16 cellular contexts compared by ENCODE assay signal in the genomic region with DNA sequence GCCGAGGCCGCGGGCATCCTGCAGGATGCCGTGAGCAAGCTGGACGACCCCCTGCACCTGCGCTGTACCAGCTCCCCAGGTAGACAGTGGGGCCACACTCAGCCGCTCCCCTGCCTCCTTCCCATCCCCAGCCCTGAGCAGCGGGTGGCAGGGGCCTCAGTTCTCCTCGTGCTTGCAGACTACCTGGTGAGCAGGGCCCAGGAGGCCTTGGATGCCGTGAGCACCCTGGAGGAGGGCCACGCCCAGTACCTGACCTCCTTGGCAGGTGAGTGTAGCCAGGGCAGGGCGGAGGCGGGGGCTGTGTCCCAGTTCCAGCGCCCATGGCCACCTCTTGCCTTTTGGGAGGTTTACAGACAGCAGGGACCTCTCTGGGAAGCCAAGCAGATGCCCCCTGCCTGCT.
"Had no signal": no experiment of that assay in that cellular context is flagged by ENCODE, and none has a peak within 500 bp of the region (broad histone marks: within the 10 kb centered on the region; RNA-seq: fewer than 3 reads in every experiment).

No MANE protein-coding gene starts in this region.

- H3K4me3 ChIP-seq: colonic mucosa, heart left ventricle, smooth muscle cell, thyroid gland had no signal

- H3K36me3 ChIP-seq: colonic mucosa had no signal

- H3K4me1 Mint-ChIP-seq: activated T-helper 17 cell treated with anti-CD3 and anti-CD28 coated beads, Interleukin-2, amount 50 U/mL, for 72 hours had no signal

- H3K27ac ChIP-seq: colonic mucosa, heart left ventricle, thyroid gland had no signal

- H3K27ac Mint-ChIP-seq: activated naive CD4-positive, alpha-beta T cell treated with anti-CD3 and anti-CD28 coated beads, Interleukin-2, amount 50 U/mL, for 72 hours; activated T-helper 17 cell treated with anti-CD3 and anti-CD28 coated beads, Interleukin-2, amount 50 U/mL, for 72 hours; nephron had no signal

- DNase-seq: activated CD4-positive, alpha-beta T cell treated with anti-CD3 and anti-CD28 coated beads for 1 hour; activated T-cell treated with anti-CD3 and anti-CD28 coated beads, Interleukin-2, amount 50 U/mL, for 1 hour; colonic mucosa; nucleus accumbens; stimulated activated CD4-positive, alpha-beta T cell treated with anti-CD3 and anti-CD28 coated beads, Interleukin-4, amount 100 ng/mL, for 1 hour; stimulated activated naive CD4-positive, alpha-beta T cell; T-helper 9 cell had no signal

- H3K27me3 Mint-ChIP-seq: activated T-helper 17 cell treated with anti-CD3 and anti-CD28 coated beads, Interleukin-2, amount 50 U/mL, for 72 hours; central memory CD8-positive, alpha-beta T cell had no signal

- H3K27me3 ChIP-seq: colonic mucosa, heart left ventricle, thyroid gland had no signal

- H3K9me3 Mint-ChIP-seq: activated naive CD4-positive, alpha-beta T cell treated with anti-CD3 and anti-CD28 coated beads, Interleukin-2, amount 50 U/mL, for 72 hours; activated T-helper 17 cell treated with anti-CD3 and anti-CD28 coated beads, Interleukin-2, amount 50 U/mL, for 72 hours; central memory CD8-positive, alpha-beta T cell; nephron had no signal

- H3K4me2 ChIP-seq: smooth muscle cell had no signal

- ATAC-seq: activated naive CD4-positive, alpha-beta T cell treated with anti-CD3 and anti-CD28 coated beads, Interleukin-2, amount 50 U/mL, for 72 hours; activated T-helper 17 cell treated with anti-CD3 and anti-CD28 coated beads, Interleukin-2, amount 50 U/mL, for 72 hours; heart left ventricle; left lobe of liver; sciatic nerve had no signal

- H3K4me3 Mint-ChIP-seq: activated T-helper 17 cell treated with anti-CD3 and anti-CD28 coated beads, Interleukin-2, amount 50 U/mL, for 72 hours; central memory CD8-positive, alpha-beta T cell; nephron had no signal

- H3K36me3 Mint-ChIP-seq: activated naive CD4-positive, alpha-beta T cell treated with anti-CD3 and anti-CD28 coated beads, Interleukin-2, amount 50 U/mL, for 72 hours had no signal

- H3K9me3 ChIP-seq: colonic mucosa, heart left ventricle, thyroid gland had no signal
